In genomic region chr4:121358473-121358872, GRCh38 we compare ENCODE assay signal across 15 cellular contexts. TPM values are rescaled to one million over a fixed set of nuclear protein-coding genes. Genes with fewer than 3 reads are reported as not detected.
DNase-seq lines count a peak whose midpoint lies in the region; ATAC-seq and TF ChIP-seq lines count a peak whose summit lies in the region.
"Had no signal": no experiment of that assay in that cellular context is flagged by ENCODE, and none has a peak within 500 bp of the region (broad histone marks: within the 10 kb centered on the region; RNA-seq: fewer than 3 reads in every experiment).

No MANE protein-coding gene starts in this region.

- H3K4me1 ChIP-seq in ACC112 (ENCODE audit: control insufficient read depth, insufficient read depth, low read length, unreplicated experiment) (peaks cover 21% of the 10 kb centered on the region), adipocyte (ENCODE audit: control insufficient read depth, insufficient read depth, low read length) (peaks cover 16% of the 10 kb centered on the region)
- H3K4me1 ChIP-seq: upper lobe of right lung had no signal

- peak overlapping the region; percentile 44 for H3K27ac ChIP-seq in ACC112 (ENCODE audit: low read depth, low read length)
- H3K27ac ChIP-seq: upper lobe of right lung had no signal

- H3K36me3 Mint-ChIP-seq in HFFc6 (ENCODE audit: low read depth): no peaks in the 10 kb centered on the region

- H3K9ac ChIP-seq in adipocyte (ENCODE audit: low read length): no peak overlapping the region

- H3K27me3 Mint-ChIP-seq in HFFc6 (ENCODE audit: insufficient read depth): peaks cover 1% of the 10 kb centered on the region

- no peaks in the 10 kb centered on the region for H3K36me3 ChIP-seq in ACC112 (ENCODE audit: insufficient read depth, low read length)
- no peaks in the 10 kb centered on the region for H3K36me3 ChIP-seq in adipocyte (ENCODE audit: control insufficient read depth, insufficient read depth, low read length, severe bottlenecking)
- H3K36me3 ChIP-seq: upper lobe of right lung had no signal

- no peaks in the 10 kb centered on the region for H3K79me2 ChIP-seq in ACC112 (ENCODE audit: control insufficient read depth, insufficient read depth, low read length, unreplicated experiment)

- TF ChIP-seq CTCF in HFFc6 (IDR thresholded peaks at IDR 0.05): no peak
- TF ChIP-seq CTCF in foreskin fibroblast (IDR thresholded peaks at IDR 0.05; ENCODE audit: low read depth, low read length): no peak

- H3K27me3 ChIP-seq in ACC112 (ENCODE audit: insufficient read depth, low read length): peaks cover 7% of the 10 kb centered on the region
- H3K27me3 ChIP-seq in adipocyte (replicated peaks; ENCODE audit: control insufficient read depth, insufficient read depth, low read length): no peaks in the 10 kb centered on the region
- H3K27me3 ChIP-seq: upper lobe of right lung had no signal

- peak overlapping the region; percentile 52 for H2AFZ ChIP-seq in ACC112 (ENCODE audit: low read length, unreplicated experiment)

- ATAC-seq in GM19395 (IDR thresholded peaks at IDR 0.05; ENCODE audit: unreplicated experiment) (no peak), HG03571 (IDR thresholded peaks at IDR 0.05; ENCODE audit: unreplicated experiment) (no peak)
- ATAC-seq: upper lobe of right lung had no signal

- peaks cover 14% of the 10 kb centered on the region for H3K9me3 ChIP-seq in adipocyte (ENCODE audit: control insufficient read depth, low read length)
- H3K9me3 ChIP-seq: upper lobe of right lung had no signal

- peaks cover 15% of the 10 kb centered on the region for H3K4me1 Mint-ChIP-seq in HFFc6 (ENCODE audit: low read depth)

- H3K4me3 ChIP-seq in ACC112 (ENCODE audit: low read depth, low read length) (no peak overlapping the region), adipocyte (ENCODE audit: low read length) (no peak overlapping the region), foreskin fibroblast (ENCODE audit: low read depth in 1 of 2, low read length in 2 of 2) (no peak overlapping the region)
- H3K4me3 ChIP-seq: upper lobe of right lung had no signal

- no peak overlapping the region for H3K4me3 Mint-ChIP-seq in HFFc6

- DNase-seq in HFFc6 (peak; percentile 46), adipocyte (ENCODE audit: low read depth) (peak; percentile 72), foreskin fibroblast (peak; percentile 74 to 86), activated T-cell treated with anti-CD3 and anti-CD28 coated beads for 4 hours (no peak), HPDE6-E6E7 (ENCODE audit: extremely low spot score) (no peak)
- DNase-seq: amniotic stem cell; effector memory CD4-positive, alpha-beta T cell; MV-4-11; NCI-H446 treated with DMSO at 0.1 percent for 48 hours; occipital lobe; stimulated activated CD4-positive, alpha-beta T cell treated with anti-CD3 and anti-CD28 coated beads, Interleukin-15, amount 100 ng/mL, for 24 hours; upper lobe of right lung had no signal

- H3K9me3 Mint-ChIP-seq in HFFc6: no peaks in the 10 kb centered on the region; the same call in 1 of the 2 replicates

- H3K27ac Mint-ChIP-seq in HFFc6: no peak overlapping the region

RNA-seq across cellular contexts. Expression of gene QRFPR, which starts 22.3 kb away (rescaled TPM):
- total RNA-seq in HFFc6 (2021; fragmentation: NEBNext Ultra II Directional; extraction: Animal tissue kit (Norgen Biotek cat#: 25700)): not detected
- total RNA-seq: occipital lobe had no signal

Comparison
In these comparisons a context has a peak if more than half of its experiments do, and no peak if none do; other contexts are left out.
1. DNase-seq: peak in HFFc6 (single experiment), adipocyte (single experiment) and foreskin fibroblast (2 of 2); none in activated T-cell treated with anti-CD3 and anti-CD28 coated beads for 4 hours (single experiment) and HPDE6-E6E7 (single experiment).